8 cellular contexts compared by ENCODE assay signal in genomic region chr17:15562613-15563374, GRCh38. TPM values are rescaled to one million over a fixed set of nuclear protein-coding genes. Genes with fewer than 3 reads are reported as not detected.
DNase-seq lines count a peak whose midpoint lies in the region; ATAC-seq and TF ChIP-seq lines count a peak whose summit lies in the region.
"Not testable (repeated sequence)": the region's sequence is repeated elsewhere in the genome, so short reads cannot be mapped to it uniquely, and the experiment has no call there.

No MANE protein-coding gene starts in this region.

- not testable (repeated sequence) for H3K27me3 ChIP-seq in BJ (ENCODE audit: control insufficient read depth, insufficient read depth, low read length); OCI-LY1 (ENCODE audit: insufficient read depth, low read length); esophagus (ENCODE audit: control insufficient read depth in 1 of 2, insufficient read depth in 2 of 2, low read length in 2 of 2); right lobe of liver

- H3K4me3 ChIP-seq in BJ (ENCODE audit: low read depth, low read length) = peak overlapping the region; percentile 76
- peak overlapping the region; percentile 62 for H3K4me3 ChIP-seq in OCI-LY1 (ENCODE audit: low read depth, low read length, poor library complexity, severe bottlenecking)
- peak overlapping the region; percentile 71 to 75 for H3K4me3 ChIP-seq in esophagus (ENCODE audit: low read depth in 1 of 2, low read length in 2 of 2)
- H3K4me3 ChIP-seq in right lobe of liver = peak overlapping the region; percentile 63 to 67 (median 65)
- H3K4me3 ChIP-seq in skeletal muscle cell (ENCODE audit: low read depth, low read length) = peak overlapping the region; percentile 64

- H3K36me3 ChIP-seq in BJ (ENCODE audit: control insufficient read depth, insufficient read depth, low read length); OCI-LY1 (ENCODE audit: insufficient read depth, low read length); esophagus (ENCODE audit: control insufficient read depth in 2 of 2, insufficient read depth in 2 of 2, low read length in 1 of 2); right lobe of liver: not testable (repeated sequence)

- H3K36me3 Mint-ChIP-seq in activated naive CD4-positive, alpha-beta T cell treated with anti-CD3 and anti-CD28 coated beads for 36 hours (ENCODE audit: low read depth) = not testable (repeated sequence)

- CTCF ChIA-PET in BJ (lab: Yijun Ruan, JAX); activated naive CD4-positive, alpha-beta T cell treated with anti-CD3 and anti-CD28 coated beads for 36 hours (lab: Charles Lee): not testable (repeated sequence)

- H3K9me2 ChIP-seq in OCI-LY1 (ENCODE audit: low read depth, low read length) = not testable (repeated sequence)

- TF ChIP-seq CTCF in BJ (IDR thresholded peaks at IDR 0.05; ENCODE audit: insufficient read depth, low read depth, low read length); OCI-LY1 (IDR thresholded peaks at IDR 0.05; ENCODE audit: low read length); right lobe of liver (IDR thresholded peaks at IDR 0.05): not testable (repeated sequence)

- ATAC-seq in GM19468 (IDR thresholded peaks at IDR 0.05; ENCODE audit: extremely low read depth, unreplicated experiment) = peak; percentile 6
- ATAC-seq in HG03097 (IDR thresholded peaks at IDR 0.05; ENCODE audit: low FRiP score, unreplicated experiment) = peak; percentile 37
- peak; percentile 3 to 56 (median 50) for ATAC-seq in right lobe of liver

- H2AFZ ChIP-seq in OCI-LY1 (ENCODE audit: low read length) = not testable (repeated sequence)

- H3K9ac ChIP-seq in OCI-LY1 (ENCODE audit: low read length) = peak overlapping the region; percentile 45; the same call in 1 of the 2 replicates

- H3K27ac Mint-ChIP-seq in activated naive CD4-positive, alpha-beta T cell treated with anti-CD3 and anti-CD28 coated beads for 36 hours = not testable (repeated sequence)

- H3K4me1 Mint-ChIP-seq in activated naive CD4-positive, alpha-beta T cell treated with anti-CD3 and anti-CD28 coated beads for 36 hours (ENCODE audit: low read depth) = not testable (repeated sequence)

- H3K79me2 ChIP-seq in OCI-LY1 (ENCODE audit: insufficient read depth, low read length) = not testable (repeated sequence)

- peak overlapping the region; percentile 50 for H3K4me2 ChIP-seq in OCI-LY1 (ENCODE audit: low read length)

- intact Hi-C loops in activated naive CD4-positive, alpha-beta T cell treated with anti-CD3 and anti-CD28 coated beads for 36 hours (cut with micrococcal nuclease); right lobe of liver (cut with DNase I): not testable (repeated sequence)

- WGBS in esophagus, 2 donors = 5 to 6% methylated on average over 19 to 32 of the region's 34 CpGs
- WGBS in right lobe of liver (ENCODE audit: insufficient coverage, low coverage, low lambda C conversion rate, missing lambda C conversion rate) = 14% methylated on average over 4 of the region's 34 CpGs

- not testable (repeated sequence) for TF ChIP-seq POLR2A in right lobe of liver (IDR thresholded peaks at IDR 0.05)

- H3K9me3 Mint-ChIP-seq in activated naive CD4-positive, alpha-beta T cell treated with anti-CD3 and anti-CD28 coated beads for 36 hours = not testable (repeated sequence)

- POLR2A ChIA-PET in BJ (lab: Charles Lee) = not testable (repeated sequence)

- peak overlapping the region; percentile 90 for H3K4me3 Mint-ChIP-seq in activated naive CD4-positive, alpha-beta T cell treated with anti-CD3 and anti-CD28 coated beads for 36 hours

- not testable (repeated sequence) for H3K27ac ChIP-seq in OCI-LY1 (ENCODE audit: low read depth, low read length, poor library complexity, severe bottlenecking); right lobe of liver
- H3K27ac ChIP-seq in esophagus (ENCODE audit: low read depth in 2 of 2, low read length in 1 of 2) = peak overlapping the region; percentile 73 to 79

- H3K4me1 ChIP-seq in OCI-LY1 (ENCODE audit: insufficient read depth, low read length, severe bottlenecking); esophagus (ENCODE audit: control insufficient read depth in 2 of 2, insufficient read depth in 2 of 2, low read length in 1 of 2); right lobe of liver: not testable (repeated sequence)

- not testable (repeated sequence) for H3K27me3 Mint-ChIP-seq in activated naive CD4-positive, alpha-beta T cell treated with anti-CD3 and anti-CD28 coated beads for 36 hours (ENCODE audit: low read depth)

- not testable (repeated sequence) for H3K9me3 ChIP-seq in OCI-LY1 (ENCODE audit: low read length); esophagus (ENCODE audit: control insufficient read depth in 2 of 2, insufficient read depth in 1 of 2, low read depth in 1 of 2, low read length in 1 of 2); right lobe of liver

- not testable (repeated sequence) for DNase-seq in BJ (ENCODE audit: low read depth); activated naive CD4-positive, alpha-beta T cell treated with anti-CD3 and anti-CD28 coated beads for 36 hours; right lobe of liver; skeletal muscle cell (ENCODE audit: low read depth)

- H4K20me1 ChIP-seq in OCI-LY1 (ENCODE audit: insufficient read depth, low read length) = not testable (repeated sequence)

- H3F3A ChIP-seq in OCI-LY1 (ENCODE audit: insufficient read depth, low read length) = not testable (repeated sequence)

RNA-seq across cellular contexts. Expression of gene TVP23C, which starts 0.5 kb away (rescaled TPM):
- polyA plus RNA-seq in BJ (2011; rRNA removed) (5.8 and 10.0 TPM in 2 replicates), esophagus (1 to 10 TPM; 3.0 to 7.0 TPM)
- 9.6 and 12.6 TPM in 2 replicates for polyA minus RNA-seq in BJ (2011; rRNA and poly(A)+ RNA removed)
- total RNA-seq in activated naive CD4-positive, alpha-beta T cell treated with anti-CD3 and anti-CD28 coated beads for 36 hours = 1 to 10 TPM; 6.5 TPM
- 1 to 10 TPM; 3.5 to 6.5 (median 4.7) TPM for total RNA-seq in right lobe of liver

RNA-seq across cellular contexts. Expression of gene FBXW10B, which starts 56.7 kb away (rescaled TPM):
- polyA plus RNA-seq in BJ (2011; rRNA removed) (0.98 and 1.3 TPM in 2 replicates), esophagus (10 to 100 TPM in 1 of 2 donors, 1 to 10 TPM in 1; 9.1 to 13.9 TPM)
- 0.14 and 2.1 TPM in 2 replicates for polyA minus RNA-seq in BJ (2011; rRNA and poly(A)+ RNA removed)
- total RNA-seq in activated naive CD4-positive, alpha-beta T cell treated with anti-CD3 and anti-CD28 coated beads for 36 hours = under 1 TPM in 1 of 2 experiments, not detected in 1; 0.38 TPM
- total RNA-seq in right lobe of liver = 1 to 10 TPM in 2 of 6 experiments, under 1 TPM in 2, not detected in 2; 0.44 to 1.3 (median 0.94) TPM
